In the genomic region with DNA sequence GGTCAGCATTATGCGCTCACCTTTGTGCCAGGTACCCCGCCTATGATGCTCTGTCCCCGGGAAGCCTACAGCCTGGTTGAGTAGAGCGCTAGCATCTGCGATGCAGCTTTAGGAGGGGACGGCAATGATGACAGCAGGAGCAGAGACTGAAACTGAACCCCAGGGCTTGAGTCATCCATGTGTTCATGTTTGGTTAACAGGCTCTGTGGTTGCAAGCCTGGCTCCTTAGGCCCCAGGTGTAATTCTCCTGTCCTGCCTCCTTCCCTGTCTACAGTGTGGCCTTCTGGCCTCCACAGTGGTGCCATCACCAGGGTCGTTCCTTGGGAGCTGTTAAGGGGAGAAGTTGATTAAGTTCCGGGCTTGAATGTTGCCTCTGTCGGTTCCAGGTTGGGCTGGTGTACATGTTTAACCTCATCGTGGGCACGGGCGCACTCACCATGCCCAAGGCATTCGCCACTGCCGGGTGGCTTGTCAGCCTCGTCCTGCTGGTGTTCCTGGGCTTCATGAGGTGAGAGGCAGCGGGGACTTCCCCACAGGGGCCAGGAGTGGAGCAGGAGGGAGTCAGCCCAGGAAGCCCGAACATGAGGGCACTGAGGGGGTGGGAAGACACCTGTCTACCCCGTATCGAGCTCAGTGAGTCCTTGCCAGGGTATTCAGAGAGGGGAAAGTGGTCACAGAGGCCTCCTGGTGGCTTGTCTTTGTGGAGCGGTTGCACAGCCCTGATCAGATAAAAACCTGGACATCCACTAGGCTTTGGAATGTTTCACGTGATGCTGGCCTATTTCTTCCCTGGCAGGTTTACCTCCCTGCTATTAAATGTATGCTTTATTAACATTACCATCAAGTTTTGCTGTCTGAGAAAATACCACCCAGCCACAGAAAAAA, we compare ENCODE assay signal across 13 cellular contexts. TPM values are rescaled to one million over a fixed set of nuclear protein-coding genes. Genes with fewer than 3 reads are reported as not detected.
DNase-seq lines count a peak whose midpoint lies in the region; ATAC-seq and TF ChIP-seq lines count a peak whose summit lies in the region.
"Had no signal": no experiment of that assay in that cellular context is flagged by ENCODE, and none has a peak within 500 bp of the region (broad histone marks: within the 10 kb centered on the region; RNA-seq: fewer than 3 reads in every experiment).

No MANE protein-coding gene starts in this region.

- H3K4me3 Mint-ChIP-seq in activated naive CD8-positive, alpha-beta T cell treated with anti-CD3 and anti-CD28 coated beads for 36 hours: no peak overlapping the region

- TF ChIP-seq CTCF in osteoblast (IDR thresholded peaks at IDR 0.05; ENCODE audit: extremely low read depth, low read depth, low read length): peak; percentile 19

- H3K4me1 ChIP-seq in osteoblast (ENCODE audit: insufficient read depth, low read length): peaks cover 3% of the 10 kb centered on the region

- no peak overlapping the region for H3K27ac ChIP-seq in osteoblast (ENCODE audit: low read depth, low read length)
- H3K27ac ChIP-seq: 22Rv1 had no signal

- H2AFZ ChIP-seq in osteoblast (ENCODE audit: low read length): no peak overlapping the region

- peaks cover 54% of the 10 kb centered on the region for H3K4me1 Mint-ChIP-seq in activated naive CD8-positive, alpha-beta T cell treated with anti-CD3 and anti-CD28 coated beads for 36 hours

- ATAC-seq in HG02759 (IDR thresholded peaks at IDR 0.05; ENCODE audit: unreplicated experiment): no peak

- H3K79me2 ChIP-seq in osteoblast (ENCODE audit: insufficient read depth, low read length): peaks cover 11% of the 10 kb centered on the region

- no peaks in the 10 kb centered on the region for H3K27me3 Mint-ChIP-seq in activated naive CD8-positive, alpha-beta T cell treated with anti-CD3 and anti-CD28 coated beads for 36 hours

- H3K27ac Mint-ChIP-seq in activated naive CD8-positive, alpha-beta T cell treated with anti-CD3 and anti-CD28 coated beads for 36 hours: peak overlapping the region; percentile 44

- H3K9me3 ChIP-seq in osteoblast (ENCODE audit: low read depth, low read length): no peaks in the 10 kb centered on the region
- H3K9me3 ChIP-seq: MG63 had no signal

- peaks cover 6% of the 10 kb centered on the region for H3K36me3 Mint-ChIP-seq in activated naive CD8-positive, alpha-beta T cell treated with anti-CD3 and anti-CD28 coated beads for 36 hours

- H4K20me1 ChIP-seq in osteoblast (ENCODE audit: insufficient read depth, low read length): peaks cover 17% of the 10 kb centered on the region

- no peaks in the 10 kb centered on the region for H3K9me3 Mint-ChIP-seq in activated naive CD8-positive, alpha-beta T cell treated with anti-CD3 and anti-CD28 coated beads for 36 hours

- H3K36me3 ChIP-seq in osteoblast (ENCODE audit: insufficient read depth, low read length): peaks cover 35% of the 10 kb centered on the region

- no peaks in the 10 kb centered on the region for H3K27me3 ChIP-seq in osteoblast (ENCODE audit: insufficient read depth, low read length)
- H3K27me3 ChIP-seq: MG63 had no signal

- peak; percentile 21 for DNase-seq in DMS 273 (lab: John Stamatoyannopoulos, UW; ENCODE audit: unreplicated experiment)
- no peak for DNase-seq in DMS 273 treated with DMSO at 0.1 percent for 48 hours (lab: John Stamatoyannopoulos, UW)
- DNase-seq in NCI-H2171 (lab: John Stamatoyannopoulos, UW): peak; percentile 13
- DNase-seq in activated naive CD8-positive, alpha-beta T cell treated with anti-CD3 and anti-CD28 coated beads for 36 hours: peak; percentile 55
- DNase-seq in osteoblast (ENCODE audit: insufficient read length, low spot score, missing footprints): peak; percentile 45
- DNase-seq in NCI-H1417 treated with DMSO at 0.1 percent for 48 hours (lab: John Stamatoyannopoulos, UW): no peak
- DNase-seq in LoVo (ENCODE audit: low spot score): no peak
- DNase-seq: MG63, NCI-H524 had no signal

- no peak overlapping the region for H3K4me3 ChIP-seq in osteoblast (ENCODE audit: insufficient read depth, low read length)
- H3K4me3 ChIP-seq: MG63, skin epidermis had no signal

- no peak overlapping the region for H3K4me2 ChIP-seq in osteoblast (ENCODE audit: insufficient read depth, low read length)

RNA-seq across cellular contexts. Expression of gene NAT9, which starts 9.2 kb away (rescaled TPM):
- 10 to 100 TPM; 39.9 to 41.6 TPM for total RNA-seq in activated naive CD8-positive, alpha-beta T cell treated with anti-CD3 and anti-CD28 coated beads for 36 hours
- total RNA-seq in osteoblast: 33.0 and 35.1 TPM in 2 replicates

RNA-seq across cellular contexts. Expression of gene NHERF1, which starts 36.9 kb away (rescaled TPM):
- 100 to 1,000 TPM; 124 to 127 TPM for total RNA-seq in activated naive CD8-positive, alpha-beta T cell treated with anti-CD3 and anti-CD28 coated beads for 36 hours
- 15.9 and 22.1 TPM in 2 replicates for total RNA-seq in osteoblast

RNA-seq across cellular contexts. Expression of gene RAB37, which starts 48.3 kb away (rescaled TPM):
- total RNA-seq in activated naive CD8-positive, alpha-beta T cell treated with anti-CD3 and anti-CD28 coated beads for 36 hours: 1 to 10 TPM; 1.8 TPM
- total RNA-seq in osteoblast: under 0.01 and 0.36 TPM in 2 replicates
- total RNA-seq: myocyte had no signal

Comparison
In these comparisons a context has a peak if more than half of its experiments do, and no peak if none do; other contexts are left out.
1. DNase-seq: peak in DMS 273 (single experiment), NCI-H2171 (single experiment), activated naive CD8-positive, alpha-beta T cell treated with anti-CD3 and anti-CD28 coated beads for 36 hours (single experiment) and osteoblast (single experiment); none in DMS 273 treated with DMSO at 0.1 percent for 48 hours (single experiment), NCI-H1417 treated with DMSO at 0.1 percent for 48 hours (single experiment) and LoVo (single experiment).